In the genomic region with DNA sequence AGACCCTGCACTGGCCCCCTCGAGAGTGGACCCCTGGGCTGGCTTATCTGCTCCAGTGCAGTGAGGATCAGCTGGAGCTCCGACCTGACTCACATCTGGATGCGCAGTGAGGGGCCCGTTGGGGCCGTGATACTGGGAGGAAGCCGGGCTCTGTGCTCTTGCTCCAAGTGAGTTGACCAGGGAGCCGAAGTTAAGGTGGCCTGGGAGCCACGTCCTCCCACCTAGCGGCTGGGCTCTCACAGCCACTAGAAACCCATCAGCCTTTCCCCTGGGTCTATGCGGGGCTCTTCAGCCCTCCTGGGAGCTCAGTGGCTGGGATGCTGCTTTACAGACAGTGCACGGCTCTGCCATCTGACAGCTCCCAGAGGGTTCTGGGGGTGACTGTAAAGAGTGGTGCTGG, we compare ENCODE assay signal across 1 cellular context.
TF ChIP-seq lines count a peak whose summit lies in the region.

No MANE protein-coding gene starts in this region.

TF ChIP-seq in HCT116, 20 proteins besides CTCF, POLR2A, EP300 and RAD21 (continued from another document):
- TF ChIP-seq, protein P1, sequence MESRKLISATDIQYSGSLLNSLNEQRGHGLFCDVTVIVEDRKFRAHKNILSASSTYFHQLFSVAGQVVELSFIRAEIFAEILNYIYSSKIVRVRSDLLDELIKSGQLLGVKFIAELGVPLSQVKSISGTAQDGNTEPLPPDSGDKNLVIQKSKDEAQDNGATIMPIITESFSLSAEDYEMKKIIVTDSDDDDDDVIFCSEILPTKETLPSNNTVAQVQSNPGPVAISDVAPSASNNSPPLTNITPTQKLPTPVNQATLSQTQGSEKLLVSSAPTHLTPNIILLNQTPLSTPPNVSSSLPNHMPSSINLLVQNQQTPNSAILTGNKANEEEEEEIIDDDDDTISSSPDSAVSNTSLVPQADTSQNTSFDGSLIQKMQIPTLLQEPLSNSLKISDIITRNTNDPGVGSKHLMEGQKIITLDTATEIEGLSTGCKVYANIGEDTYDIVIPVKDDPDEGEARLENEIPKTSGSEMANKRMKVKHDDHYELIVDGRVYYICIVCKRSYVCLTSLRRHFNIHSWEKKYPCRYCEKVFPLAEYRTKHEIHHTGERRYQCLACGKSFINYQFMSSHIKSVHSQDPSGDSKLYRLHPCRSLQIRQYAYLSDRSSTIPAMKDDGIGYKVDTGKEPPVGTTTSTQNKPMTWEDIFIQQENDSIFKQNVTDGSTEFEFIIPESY (IDR thresholded peaks at IDR 0.05; ENCODE audit: extremely low read depth, insufficient replicate concordance, low read length), result no peak
- TF ChIP-seq CEBPB (IDR thresholded peaks at IDR 0.05; ENCODE audit: low read depth) (no peak), CBX3 (IDR thresholded peaks at IDR 0.05; ENCODE audit: low read depth) (no peak), JUND (IDR thresholded peaks at IDR 0.05) (no peak), EZH2phosphoT487 (IDR thresholded peaks at IDR 0.05; ENCODE audit: borderline replicate concordance) (no peak), YY1 (IDR thresholded peaks at IDR 0.05; ENCODE audit: extremely low read depth, insufficient replicate concordance, low read depth, low read length) (no peak), ZFX (IDR thresholded peaks at IDR 0.05) (no peak), SIN3A (IDR thresholded peaks at IDR 0.05; ENCODE audit: low read depth) (no peak), ZNF274 (IDR thresholded peaks at IDR 0.05; ENCODE audit: low read depth, low read length) (no peak)
